16 cellular contexts compared by ENCODE assay signal in the genomic region with DNA sequence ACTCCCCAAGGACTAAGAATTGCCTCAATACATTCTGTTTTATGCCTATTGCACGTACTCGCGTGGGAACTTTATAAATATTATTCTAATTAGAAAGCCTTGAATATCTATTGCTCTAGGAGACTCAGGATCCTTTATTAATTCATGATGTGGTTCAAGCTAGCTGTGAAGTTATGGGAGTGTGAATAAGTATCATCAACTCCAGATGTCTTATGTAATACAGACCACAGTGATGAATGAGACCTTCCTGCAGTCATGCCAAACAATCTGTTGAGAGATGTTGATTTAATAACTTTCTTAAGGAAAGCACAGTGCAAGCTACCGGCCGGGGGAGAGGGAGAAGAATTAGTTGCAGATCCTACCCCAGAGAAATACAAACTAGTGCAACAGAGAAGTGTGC.
DNase-seq lines count a peak whose midpoint lies in the region; ATAC-seq, FAIRE-seq and TF ChIP-seq lines count a peak whose summit lies in the region.
"Had no signal": no experiment of that assay in that cellular context is flagged by ENCODE, and none has a peak within 500 bp of the region (broad histone marks: within the 10 kb centered on the region; RNA-seq: fewer than 3 reads in every experiment).

No MANE protein-coding gene starts in this region.

- H3K4me1 ChIP-seq in heart left ventricle (no peaks in the 10 kb centered on the region), right cardiac atrium (ENCODE audit: control insufficient read depth, insufficient read depth, low read length) (no peaks in the 10 kb centered on the region), astrocyte (ENCODE audit: insufficient read depth, low read length) (peaks cover 20% of the 10 kb centered on the region), gastroesophageal sphincter (peaks cover 0 to 8% (median 0%) of the 10 kb centered on the region in 3 donors)
- H3K4me1 ChIP-seq: pancreas had no signal

- H3K9me3 ChIP-seq in heart left ventricle (no peaks in the 10 kb centered on the region), right cardiac atrium (ENCODE audit: control insufficient read depth, low read length) (no peaks in the 10 kb centered on the region), astrocyte (ENCODE audit: insufficient read depth, low read depth, low read length) (no peaks in the 10 kb centered on the region), gastroesophageal sphincter (no peaks in the 10 kb centered on the region)
- H3K9me3 ChIP-seq: pancreas had no signal

- H3K27ac ChIP-seq in heart left ventricle (no peak overlapping the region), right cardiac atrium (ENCODE audit: low read length) (no peak overlapping the region), astrocyte (ENCODE audit: low read depth, low read length) (peak overlapping the region; percentile 96), gastroesophageal sphincter (no peak overlapping the region)
- H3K27ac ChIP-seq: pancreas had no signal

- TF ChIP-seq POLR2A in heart left ventricle (IDR thresholded peaks at IDR 0.05) = no peak
- TF ChIP-seq POLR2A in gastroesophageal sphincter (IDR thresholded peaks at IDR 0.05) = no peak

- peaks cover 24% of the 10 kb centered on the region for H3K4me1 Mint-ChIP-seq in astrocyte (ENCODE audit: low read depth, unreplicated experiment)
- H3K4me1 Mint-ChIP-seq in activated T-helper 1 cell treated with anti-CD3 and anti-CD28 coated beads, Interleukin-12 subunit alpha, Interleukin-12 subunit beta, Interleukin-2, Interleukin-4 antibody, amounts not matched to agents 30 ng/mL and 10 ng/mL and 1 ng/mL, durations not matched to agents 14 hours and 24 hours and 36 hours (ENCODE audit: low read depth) = no peaks in the 10 kb centered on the region
- H3K4me1 Mint-ChIP-seq: activated naive CD4-positive, alpha-beta T cell treated with anti-CD3 and anti-CD28 coated beads, Interleukin-2, amount 50 U/mL, for 24 hours; mesothelial cell of epicardium; T-cell had no signal

- H3K27me3 ChIP-seq in heart left ventricle = no peaks in the 10 kb centered on the region
- H3K27me3 ChIP-seq in right cardiac atrium (ENCODE audit: control insufficient read depth, insufficient read depth) = no peaks in the 10 kb centered on the region
- no peaks in the 10 kb centered on the region for H3K27me3 ChIP-seq in astrocyte (ENCODE audit: insufficient read depth, low read length)
- no peaks in the 10 kb centered on the region for H3K27me3 ChIP-seq in gastroesophageal sphincter
- H3K27me3 ChIP-seq: pancreas had no signal

- ATAC-seq in heart left ventricle (peak; percentile 56 to 89 (median 64)), right cardiac atrium (no peak), gastroesophageal sphincter (peak; percentile 68), GM19328 (IDR thresholded peaks at IDR 0.05; ENCODE audit: unreplicated experiment) (no peak)
- ATAC-seq: activated CD4-positive, CD25-positive, alpha-beta regulatory T cell treated with anti-CD3 and anti-CD28 coated beads, Interleukin-2, amount 50 U/mL, for 24 hours; T-cell had no signal

- H3K4me3 ChIP-seq in heart left ventricle = no peak overlapping the region
- no peak overlapping the region for H3K4me3 ChIP-seq in right cardiac atrium (ENCODE audit: low read length)
- H3K4me3 ChIP-seq in astrocyte (ENCODE audit: insufficient read depth, low read depth, low read length) = no peak overlapping the region
- no peak overlapping the region for H3K4me3 ChIP-seq in gastroesophageal sphincter
- H3K4me3 ChIP-seq in foreskin fibroblast (ENCODE audit: low read depth in 1 of 2, low read length in 2 of 2) = no peak overlapping the region
- H3K4me3 ChIP-seq: pancreas had no signal

- H3K4me2 ChIP-seq in astrocyte (ENCODE audit: low read length) = peak overlapping the region; percentile 44

- FAIRE-seq in astrocyte (lab: Jason Lieb, UNC) (no peak), urothelium cell line (lab: Jason Lieb, UNC) (no peak)
- FAIRE-seq: colon, pancreas had no signal

- no peaks in the 10 kb centered on the region for H3K79me2 ChIP-seq in astrocyte (ENCODE audit: insufficient read depth, low read length)

- H3K4me3 Mint-ChIP-seq in astrocyte (ENCODE audit: unreplicated experiment) = peak overlapping the region; percentile 35
- no peak overlapping the region for H3K4me3 Mint-ChIP-seq in activated T-helper 1 cell treated with anti-CD3 and anti-CD28 coated beads, Interleukin-12 subunit alpha, Interleukin-12 subunit beta, Interleukin-2, Interleukin-4 antibody, amounts not matched to agents 30 ng/mL and 10 ng/mL and 1 ng/mL, durations not matched to agents 14 hours and 24 hours and 36 hours
- H3K4me3 Mint-ChIP-seq: activated naive CD4-positive, alpha-beta T cell treated with anti-CD3 and anti-CD28 coated beads, Interleukin-2, amount 50 U/mL, for 24 hours; mesothelial cell of epicardium; T-cell had no signal

- peak overlapping the region; percentile 100 for H3K27ac Mint-ChIP-seq in astrocyte (ENCODE audit: unreplicated experiment)
- no peak overlapping the region for H3K27ac Mint-ChIP-seq in activated T-helper 1 cell treated with anti-CD3 and anti-CD28 coated beads, Interleukin-12 subunit alpha, Interleukin-12 subunit beta, Interleukin-2, Interleukin-4 antibody, amounts not matched to agents 30 ng/mL and 10 ng/mL and 1 ng/mL, durations not matched to agents 14 hours and 24 hours and 36 hours
- H3K27ac Mint-ChIP-seq: activated naive CD4-positive, alpha-beta T cell treated with anti-CD3 and anti-CD28 coated beads, Interleukin-2, amount 50 U/mL, for 24 hours; mesothelial cell of epicardium; T-cell had no signal

- no peak for TF ChIP-seq EP300 in gastroesophageal sphincter (IDR thresholded peaks at IDR 0.05)

- peaks cover 5% of the 10 kb centered on the region for H3K9me3 Mint-ChIP-seq in astrocyte (ENCODE audit: unreplicated experiment)
- H3K9me3 Mint-ChIP-seq in activated T-helper 1 cell treated with anti-CD3 and anti-CD28 coated beads, Interleukin-12 subunit alpha, Interleukin-12 subunit beta, Interleukin-2, Interleukin-4 antibody, amounts not matched to agents 30 ng/mL and 10 ng/mL and 1 ng/mL, durations not matched to agents 14 hours and 24 hours and 36 hours = peaks cover 4% of the 10 kb centered on the region
- H3K9me3 Mint-ChIP-seq: mesothelial cell of epicardium had no signal

- H3K9ac ChIP-seq in astrocyte (ENCODE audit: low read length) = peak overlapping the region; percentile 69

- TF ChIP-seq CTCF in heart left ventricle (IDR thresholded peaks at IDR 0.05) (no peak), astrocyte (IDR thresholded peaks at IDR 0.05; ENCODE audit: insufficient read depth, low read depth, low read length) (no peak), gastroesophageal sphincter (IDR thresholded peaks at IDR 0.05) (no peak), foreskin fibroblast (IDR thresholded peaks at IDR 0.05; ENCODE audit: low read depth, low read length) (no peak)

- no peaks in the 10 kb centered on the region for H4K20me1 ChIP-seq in astrocyte (ENCODE audit: insufficient read depth, low read length)

- no peaks in the 10 kb centered on the region for H3K36me3 Mint-ChIP-seq in astrocyte (ENCODE audit: low read depth, unreplicated experiment)
- no peaks in the 10 kb centered on the region for H3K36me3 Mint-ChIP-seq in activated T-helper 1 cell treated with anti-CD3 and anti-CD28 coated beads, Interleukin-12 subunit alpha, Interleukin-12 subunit beta, Interleukin-2, Interleukin-4 antibody, amounts not matched to agents 30 ng/mL and 10 ng/mL and 1 ng/mL, durations not matched to agents 14 hours and 24 hours and 36 hours (ENCODE audit: low read depth)
- H3K36me3 Mint-ChIP-seq: activated naive CD4-positive, alpha-beta T cell treated with anti-CD3 and anti-CD28 coated beads, Interleukin-2, amount 50 U/mL, for 24 hours; mesothelial cell of epicardium; T-cell had no signal

- DNase-seq in heart left ventricle (no peak), right cardiac atrium (no peak), astrocyte (ENCODE audit: low read depth) (peak; percentile 96), urothelium cell line (ENCODE audit: low spot score) (peak; percentile 11), foreskin fibroblast (no peak)
- DNase-seq in activated T-helper 1 cell treated with anti-CD3 and anti-CD28 coated beads, Interleukin-12 subunit alpha, Interleukin-12 subunit beta, Interleukin-2, Interleukin-4 antibody, amounts not matched to agents 30 ng/mL and 10 ng/mL and 1 ng/mL, durations not matched to agents 14 hours and 24 hours and 36 hours (ENCODE audit: low spot score) = no peak
- DNase-seq: NCI-H1092, pancreas, substantia nigra, T-cell had no signal

- no peaks in the 10 kb centered on the region for H3K27me3 Mint-ChIP-seq in astrocyte (ENCODE audit: low read depth, unreplicated experiment)
- H3K27me3 Mint-ChIP-seq in activated T-helper 1 cell treated with anti-CD3 and anti-CD28 coated beads, Interleukin-12 subunit alpha, Interleukin-12 subunit beta, Interleukin-2, Interleukin-4 antibody, amounts not matched to agents 30 ng/mL and 10 ng/mL and 1 ng/mL, durations not matched to agents 14 hours and 24 hours and 36 hours (ENCODE audit: insufficient read depth) = no peaks in the 10 kb centered on the region
- H3K27me3 Mint-ChIP-seq: activated naive CD4-positive, alpha-beta T cell treated with anti-CD3 and anti-CD28 coated beads, Interleukin-2, amount 50 U/mL, for 24 hours; T-cell had no signal

- 58 to 74% (median 69%) methylated on average over 5 of the region's 5 CpGs for WGBS in heart left ventricle, 4 donors
- WGBS in right cardiac atrium = 57% methylated on average over 5 of the region's 5 CpGs
- WGBS in gastroesophageal sphincter (ENCODE audit: low coverage in 1 of 2), 2 donors = 14 to 31% methylated on average over 5 of the region's 5 CpGs

- H3K36me3 ChIP-seq in heart left ventricle (no peaks in the 10 kb centered on the region), astrocyte (ENCODE audit: insufficient read depth, low read length) (no peaks in the 10 kb centered on the region), gastroesophageal sphincter (no peaks in the 10 kb centered on the region)
- H3K36me3 ChIP-seq: pancreas had no signal

- intact Hi-C loops in heart left ventricle (cut with DNase I) = no loop called here
- intact Hi-C loops in right cardiac atrium (cut with DNase I) = no loop called here
- intact Hi-C loops in activated T-helper 1 cell treated with anti-CD3 and anti-CD28 coated beads, Interleukin-12 subunit alpha, Interleukin-12 subunit beta, Interleukin-2, Interleukin-4 antibody, amounts not matched to agents 30 ng/mL and 10 ng/mL and 1 ng/mL, durations not matched to agents 14 hours and 24 hours and 36 hours (cut with micrococcal nuclease) = no loop called here

- no peak overlapping the region for H2AFZ ChIP-seq in astrocyte (ENCODE audit: low read depth, low read length)

Comparison
In these comparisons a context has a peak if more than half of its experiments do, and no peak if none do; other contexts are left out.
1. ATAC-seq: peak in heart left ventricle (4 of 4) and gastroesophageal sphincter (single experiment); none in right cardiac atrium (0 of 2) and GM19328 (single experiment).
2. DNase-seq: peak in astrocyte (single experiment) and urothelium cell line (single experiment); none in heart left ventricle (0 of 5), right cardiac atrium (0 of 3), activated T-helper 1 cell treated with anti-CD3 and anti-CD28 coated beads, Interleukin-12 subunit alpha, Interleukin-12 subunit beta, Interleukin-2, Interleukin-4 antibody, amounts not matched to agents 30 ng/mL and 10 ng/mL and 1 ng/mL, durations not matched to agents 14 hours and 24 hours and 36 hours (single experiment) and foreskin fibroblast (0 of 2).